In genomic region chr7:3028071-3028766, GRCh38 we compare ENCODE assay signal across 1 cellular context.
TF ChIP-seq lines count a peak whose summit lies in the region.

No MANE protein-coding gene starts in this region.

TF ChIP-seq in H1, 55 proteins besides CTCF, POLR2A, EP300 and RAD21:
- TF ChIP-seq TBP (IDR thresholded peaks at IDR 0.05; ENCODE audit: low read depth, low read length) (no peak), USF2 (IDR thresholded peaks at IDR 0.05; ENCODE audit: low read length) (0 out of 2 replicates have a peak, but pooled peaks have one; percentile 18)
